ENCODE assay signal across 8 cellular contexts in the genomic region with DNA sequence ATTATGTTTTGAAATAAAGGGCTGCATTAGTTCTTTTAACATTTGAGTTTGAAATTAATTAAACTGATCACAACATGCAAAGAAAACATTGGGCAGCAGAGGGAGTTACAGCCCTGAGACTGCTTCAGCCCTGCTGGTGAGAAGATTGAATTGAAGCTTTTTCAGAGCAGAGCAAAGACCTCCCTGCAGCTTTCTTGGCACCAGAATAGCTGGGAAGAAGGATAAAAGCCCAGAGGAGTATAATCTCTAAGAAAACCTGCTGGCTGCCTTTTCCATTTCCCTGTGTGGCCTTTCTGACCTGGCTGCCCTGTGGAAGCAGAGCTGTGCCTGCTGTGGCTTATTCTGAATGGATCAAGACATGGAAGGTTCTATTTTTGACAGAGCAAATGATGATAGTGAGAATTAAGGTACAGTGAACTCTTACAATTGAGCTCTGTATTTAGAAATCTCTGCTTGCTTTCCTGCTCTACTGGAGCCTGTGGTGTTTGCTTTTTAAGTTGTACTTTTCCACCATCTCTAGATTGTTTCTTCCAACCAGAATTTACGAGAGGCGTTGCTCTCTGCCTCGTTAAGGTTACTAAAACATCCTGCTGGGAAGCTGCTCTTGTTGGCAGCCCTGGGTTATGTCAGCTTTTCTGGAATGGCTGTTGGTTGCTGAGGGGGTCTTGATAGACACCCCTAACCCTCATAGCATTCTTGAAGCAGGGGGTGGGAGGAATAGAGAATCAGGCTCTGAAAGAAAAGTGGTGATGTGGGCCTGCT. TPM values are rescaled to one million over a fixed set of nuclear protein-coding genes. Genes with fewer than 3 reads are reported as not detected.
A peak's percentile ranks its signal among the peaks of the same experiment; 100 is the strongest.
DNase-seq lines count a peak whose midpoint lies in the region; ATAC-seq, FAIRE-seq and TF ChIP-seq lines count a peak whose summit lies in the region.

No MANE protein-coding gene starts in this region.

- H3K4me1 ChIP-seq in fibroblast of lung (ENCODE audit: control insufficient read depth, extremely low read depth, insufficient read depth, low read length): peaks cover 3% of the 10 kb centered on the region

- DNase-seq in G401 (ENCODE audit: low spot score) (peak; percentile 78), NCI-H128 (lab: John Stamatoyannopoulos, UW; ENCODE audit: unreplicated experiment) (peak; percentile 12), T1000 (lab: John Stamatoyannopoulos, UW) (peak; percentile 47), fibroblast of lung (ENCODE audit: low read depth in 2 of 2) (peak; percentile 71 to 84)
- DNase-seq in naive thymus-derived CD8-positive, alpha-beta T cell: peak in 3 of 10 donors; percentile 12 to 24 (median 23)

- peak; percentile 93 to 98 for TF ChIP-seq CTCF in fibroblast of lung (conservative IDR thresholded peaks at IDR 0.05 in 1 of 2, IDR thresholded peaks at IDR 0.05 in 1 of 2; ENCODE audit: low read depth in 1 of 2, low read length in 2 of 2)

- H3K9me3 ChIP-seq in fibroblast of lung (ENCODE audit: control insufficient read depth, insufficient read depth, low read depth, low read length): no peaks in the 10 kb centered on the region

- peaks cover 0 to 77% (median 20%) of the 10 kb centered on the region in 3 donors for H3K36me3 Mint-ChIP-seq in naive thymus-derived CD8-positive, alpha-beta T cell

- no peak overlapping the region for H3K4me3 ChIP-seq in fibroblast of lung (replicated peaks in 1 of 4; ENCODE audit: control extremely low read depth in 1 of 4, insufficient read depth in 1 of 4, low read depth in 3 of 4, low read length in 4 of 4)

- H3K4me3 Mint-ChIP-seq in naive thymus-derived CD8-positive, alpha-beta T cell: no peak overlapping the region

- no peaks in the 10 kb centered on the region for H3K79me2 ChIP-seq in fibroblast of lung (ENCODE audit: control insufficient read depth, insufficient read depth, low read length)

- H3K9ac ChIP-seq in fibroblast of lung (ENCODE audit: insufficient read depth, low read length): no peak overlapping the region

- no peaks in the 10 kb centered on the region for H3K9me3 Mint-ChIP-seq in naive thymus-derived CD8-positive, alpha-beta T cell

- peaks cover 8% of the 10 kb centered on the region for H3K36me3 ChIP-seq in fibroblast of lung (ENCODE audit: control insufficient read depth, insufficient read depth, low read length)

- no peaks in the 10 kb centered on the region for H4K20me1 ChIP-seq in fibroblast of lung (ENCODE audit: control insufficient read depth, extremely low read depth, insufficient read depth, low read length)

- peak overlapping the region in 3 of 10 donors; percentile 53 to 66 (median 57) for H3K27ac Mint-ChIP-seq in naive thymus-derived CD8-positive, alpha-beta T cell

- peak; percentile 27 for FAIRE-seq in A204.1 (lab: Jason Lieb, UNC)

- no peak overlapping the region for H3K27ac ChIP-seq in fibroblast of lung (ENCODE audit: insufficient read depth, low read length)

- in situ Hi-C loops in G401 (cut with HindIII; ENCODE audit: low sequenced_read_pairs): loop anchor here (25.0 kb wide), 1 partner anchor 266 kb away; no protein-coding TSS in a partner anchor

- H3K4me2 ChIP-seq in fibroblast of lung (ENCODE audit: extremely low read depth, insufficient read depth, low read length): no peak overlapping the region

- ATAC-seq in naive thymus-derived CD8-positive, alpha-beta T cell: peak; percentile 54 to 59
- ATAC-seq in HG03108 (IDR thresholded peaks at IDR 0.05; ENCODE audit: unreplicated experiment) (no peak), HG03571 (IDR thresholded peaks at IDR 0.05; ENCODE audit: unreplicated experiment) (no peak)

- POLR2A ChIA-PET in naive thymus-derived CD8-positive, alpha-beta T cell (lab: Charles Lee): no interaction called here

- H3K27me3 ChIP-seq in fibroblast of lung (ENCODE audit: control insufficient read depth, insufficient read depth, low read length): no peaks in the 10 kb centered on the region

- no peaks in the 10 kb centered on the region for H3K27me3 Mint-ChIP-seq in naive thymus-derived CD8-positive, alpha-beta T cell

- no peak overlapping the region for H2AFZ ChIP-seq in fibroblast of lung (ENCODE audit: low read length)

- H3K4me1 Mint-ChIP-seq in naive thymus-derived CD8-positive, alpha-beta T cell: peaks cover 0 to 8% (median under 1%) of the 10 kb centered on the region in 4 donors

RNA-seq across cellular contexts. Expression of gene SNRPE, which starts 9.9 kb away (rescaled TPM):
- total RNA-seq in G401 (2014; rRNA removed; shearing (Covaris generic)): 149 and 171 TPM in 2 replicates
- 30.2 and 46.2 TPM in 2 replicates for total RNA-seq in fibroblast of lung
- polyA plus RNA-seq in fibroblast of lung: 246 and 366 TPM in 2 replicates
- polyA plus RNA-seq in fibroblast of lung (2012): 197 and 261 TPM in 2 replicates
- polyA minus RNA-seq in fibroblast of lung (ENCODE audit: low replicate concordance): 1.0 and 3.1 TPM in 2 replicates
- 10 to 100 TPM; 85.9 to 89.6 TPM for total RNA-seq in naive thymus-derived CD8-positive, alpha-beta T cell
- polyA plus RNA-seq in naive thymus-derived CD8-positive, alpha-beta T cell: 100 to 1,000 TPM; 223 to 281 (median 249) TPM

Comparison
In these comparisons a context has a peak if more than half of its experiments do, and no peak if none do; other contexts are left out.
1. ATAC-seq: peak in naive thymus-derived CD8-positive, alpha-beta T cell (2 of 2); none in HG03108 (single experiment) and HG03571 (single experiment).